ENCODE assay signal across 18 cellular contexts in the genomic region with DNA sequence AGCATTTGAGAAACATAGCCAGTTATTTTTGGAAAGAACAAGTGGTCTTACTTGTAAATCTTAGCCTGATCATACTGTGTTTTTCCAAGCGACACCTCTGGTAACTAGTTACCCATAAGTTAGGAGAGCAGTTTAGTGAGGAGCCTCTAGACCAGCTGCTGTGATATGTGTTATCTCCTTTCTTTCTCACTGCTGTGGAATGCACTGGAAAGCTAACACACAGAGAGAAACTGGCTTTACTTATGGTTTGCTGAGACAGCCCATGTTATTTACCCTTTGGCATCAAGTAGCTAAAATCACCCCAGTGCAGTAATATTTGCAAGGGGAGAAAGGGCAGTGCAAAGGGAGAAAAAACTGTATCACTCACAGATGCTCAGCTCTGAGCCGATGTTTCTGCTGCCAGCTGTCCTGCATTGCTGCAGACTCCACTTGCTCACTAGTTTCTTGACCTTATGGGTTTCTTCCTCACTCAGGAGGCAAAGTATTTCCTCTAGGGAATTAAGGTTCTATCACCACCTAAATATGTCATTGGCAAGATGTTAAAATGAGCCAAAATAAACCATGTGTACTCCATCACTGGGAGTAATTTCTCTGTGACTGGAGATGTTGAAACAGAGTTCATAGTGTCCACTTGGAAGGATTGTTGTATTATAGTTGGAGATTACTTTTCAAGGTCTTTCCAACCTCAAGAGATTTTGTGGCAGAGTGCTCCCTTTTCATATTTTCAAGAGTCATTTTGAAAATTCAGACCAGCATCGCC. TPM values are rescaled to one million over a fixed set of nuclear protein-coding genes. Genes with fewer than 3 reads are reported as not detected.
DNase-seq lines count a peak whose midpoint lies in the region; TF ChIP-seq lines count a peak whose summit lies in the region.
"Had no signal": no experiment of that assay in that cellular context is flagged by ENCODE, and none has a peak within 500 bp of the region (broad histone marks: within the 10 kb centered on the region; RNA-seq: fewer than 3 reads in every experiment).

No MANE protein-coding gene starts in this region.

- H3K4me1 Mint-ChIP-seq in progenitor cell of endocrine pancreas (ENCODE audit: low read depth) = peaks cover 55% of the 10 kb centered on the region
- H3K4me1 Mint-ChIP-seq: CD8-positive, alpha-beta memory T cell had no signal

- no peaks in the 10 kb centered on the region for H3K36me3 Mint-ChIP-seq in progenitor cell of endocrine pancreas (ENCODE audit: insufficient read depth)
- H3K36me3 Mint-ChIP-seq: CD8-positive, alpha-beta memory T cell had no signal

- no peaks in the 10 kb centered on the region for H3K27me3 Mint-ChIP-seq in progenitor cell of endocrine pancreas
- H3K27me3 Mint-ChIP-seq: CD8-positive, alpha-beta memory T cell had no signal

- peaks cover 77% of the 10 kb centered on the region for H3K4me1 ChIP-seq in cardiac muscle cell (ENCODE audit: low read depth)

- TF ChIP-seq CTCF in cardiac muscle cell (IDR thresholded peaks at IDR 0.05; ENCODE audit: low read depth, low read length) = no peak
- no peak for TF ChIP-seq CTCF in progenitor cell of endocrine pancreas (IDR thresholded peaks at IDR 0.05; ENCODE audit: unreplicated experiment)

- peak overlapping the region; percentile 63 for H3K27ac Mint-ChIP-seq in progenitor cell of endocrine pancreas
- H3K27ac Mint-ChIP-seq: CD8-positive, alpha-beta memory T cell had no signal

- H3K36me3 ChIP-seq in cardiac muscle cell = no peaks in the 10 kb centered on the region

- DNase-seq in LHCN-M2 (ENCODE audit: low read depth) (peak; percentile 77), cardiac muscle cell (ENCODE audit: low read depth in 1 of 2, low spot score in 1 of 2) (peak in 1 of 2 donors; percentile 23), kidney glomerular epithelial cell (lab: John Stamatoyannopoulos, UW) (peak; percentile 2), progenitor cell of endocrine pancreas (ENCODE audit: low spot score, unreplicated experiment) (no peak), NCI-H1694 treated with DMSO at 0.1 percent for 48 hours (lab: John Stamatoyannopoulos, UW) (no peak), RPMI8226 (no peak)
- no peak for DNase-seq in stimulated activated CD4-positive, alpha-beta T cell treated with anti-CD3 and anti-CD28 coated beads, Interleukin-2, amount 100 ng/mL, for 48 hours
- no peak for DNase-seq in activated T-cell treated with anti-CD3 and anti-CD28 coated beads, Interleukin-2, amount 50 U/mL, for 48 hours
- DNase-seq: CD8-positive, alpha-beta memory T cell; DMS53; NCI-H1105 treated with DMSO at 0.1 percent for 48 hours; NCI-H1694; NCI-H2227 treated with DMSO at 0.1 percent for 48 hours; NCI-H524; NCI-H82; SK-N-SH had no signal

- no peak overlapping the region for H3K4me3 Mint-ChIP-seq in progenitor cell of endocrine pancreas (ENCODE audit: low read depth)
- H3K4me3 Mint-ChIP-seq: CD8-positive, alpha-beta memory T cell had no signal

- H3K27me3 ChIP-seq in cardiac muscle cell = no peaks in the 10 kb centered on the region

- H3K27ac ChIP-seq in cardiac muscle cell = peak overlapping the region; percentile 90

- H3K4me3 ChIP-seq in cardiac muscle cell = no peak overlapping the region
- H3K4me3 ChIP-seq: K562 had no signal

- H3K9me3 ChIP-seq in cardiac muscle cell (ENCODE audit: low read depth) = no peaks in the 10 kb centered on the region
- H3K9me3 ChIP-seq: SK-N-SH had no signal

- H3K9me3 Mint-ChIP-seq in progenitor cell of endocrine pancreas (ENCODE audit: low read depth) = no peaks in the 10 kb centered on the region

RNA-seq across cellular contexts. Expression of gene RBFOX1, which starts 2.3 kb away (rescaled TPM):
- 1.8 and 3.7 TPM in 2 replicates for total RNA-seq in LHCN-M2 (2014; rRNA removed)
- polyA plus RNA-seq in LHCN-M2 (2012) = 0.58 TPM
- 2.5 and 5.7 TPM in 2 replicates for total RNA-seq in cardiac muscle cell
- polyA plus RNA-seq in cardiac muscle cell = 7.4 and 7.6 TPM in 2 replicates
- total RNA-seq in progenitor cell of endocrine pancreas = 0.29 and 1.0 TPM in 2 replicates
- total RNA-seq: CD8-positive, alpha-beta memory T cell; K562 had no signal
- polyA plus RNA-seq: BJ; CD8-positive, alpha-beta memory T cell; SK-N-SH had no signal

Comparison
In these comparisons a context has a peak if more than half of its experiments do, and no peak if none do; other contexts are left out.
1. DNase-seq: peak in LHCN-M2 (single experiment) and kidney glomerular epithelial cell (single experiment); none in progenitor cell of endocrine pancreas (single experiment), stimulated activated CD4-positive, alpha-beta T cell treated with anti-CD3 and anti-CD28 coated beads, Interleukin-2, amount 100 ng/mL, for 48 hours (0 of 2), activated T-cell treated with anti-CD3 and anti-CD28 coated beads, Interleukin-2, amount 50 U/mL, for 48 hours (0 of 2), NCI-H1694 treated with DMSO at 0.1 percent for 48 hours (single experiment) and RPMI8226 (single experiment).